In genomic region chr5:136563489-136563888, GRCh38 we compare ENCODE assay signal across 22 cellular contexts.
DNase-seq lines count a peak whose midpoint lies in the region; ATAC-seq, FAIRE-seq and TF ChIP-seq lines count a peak whose summit lies in the region.
"Had no signal": no experiment of that assay in that cellular context is flagged by ENCODE, and none has a peak within 500 bp of the region (broad histone marks: within the 10 kb centered on the region; RNA-seq: fewer than 3 reads in every experiment).

No MANE protein-coding gene starts in this region.

- H3K27me3 ChIP-seq in H1 (replicated peaks in 1 of 4; ENCODE audit: control insufficient read depth in 3 of 4, extremely low read depth in 1 of 4, insufficient read depth in 3 of 4, low read length in 3 of 4), result no peaks in the 10 kb centered on the region
- H3K27me3 ChIP-seq in naive thymus-derived CD4-positive, alpha-beta T cell (ENCODE audit: control insufficient read depth in 2 of 2, insufficient read depth in 2 of 2, low read length in 2 of 2), result no peaks in the 10 kb centered on the region

- ATAC-seq in naive thymus-derived CD4-positive, alpha-beta T cell, result peak; percentile 24
- ATAC-seq in activated naive CD8-positive, alpha-beta T cell treated with anti-CD3 and anti-CD28 coated beads, Interleukin-2, amount 50 U/mL, for 24 hours, result no peak
- ATAC-seq: Right ventricle myocardium inferior had no signal

- H3K23me2 ChIP-seq in H1 (ENCODE audit: low read depth, low read length), result no peaks in the 10 kb centered on the region

- H3K27ac Mint-ChIP-seq in naive thymus-derived CD4-positive, alpha-beta T cell, result no peak overlapping the region
- H3K27ac Mint-ChIP-seq in activated naive CD8-positive, alpha-beta T cell treated with anti-CD3 and anti-CD28 coated beads, Interleukin-2, amount 50 U/mL, for 24 hours, result no peak overlapping the region
- H3K27ac Mint-ChIP-seq: CD14-positive monocyte, IgD-negative memory B cell had no signal

- no peak overlapping the region for H2BK15ac ChIP-seq in H1 (ENCODE audit: low read length)

- H4K8ac ChIP-seq in H1 (ENCODE audit: extremely low read depth, insufficient read depth, low read length), result no peak overlapping the region

- intact Hi-C loops in naive thymus-derived CD4-positive, alpha-beta T cell (cut with micrococcal nuclease), result no loop called here

- peak overlapping the region; percentile 96; the same call in 1 of the 2 replicates for H2BK5ac ChIP-seq in H1 (ENCODE audit: low read depth, low read length)

- no peak for TF ChIP-seq POLR2A in H1 (IDR thresholded peaks at IDR 0.05; ENCODE audit: control extremely low read depth in 1 of 2, low read depth in 2 of 2, low read length in 2 of 2)

- POLR2A ChIA-PET in H1 (lab: Charles Lee; ENCODE audit: partially characterized antibody), result no interaction called here
- POLR2A ChIA-PET in naive thymus-derived CD4-positive, alpha-beta T cell (lab: Charles Lee), result no interaction called here

- TF ChIP-seq RAD21 in H1 (IDR thresholded peaks at IDR 0.05 in 1 of 2, conservative IDR thresholded peaks at IDR 0.05 in 1 of 2; ENCODE audit: low read depth in 2 of 2, low read length in 2 of 2), result no peak

- H2AK5ac ChIP-seq in H1 (ENCODE audit: low read depth, low read length), result 0 out of 2 replicates have a peak overlapping the region, but pooled peaks have one; percentile 53

- no peak overlapping the region for H3K23ac ChIP-seq in H1 (ENCODE audit: insufficient read length)

- H3K79me2 ChIP-seq in H1 (ENCODE audit: control insufficient read depth in 1 of 2, insufficient read depth in 2 of 2, low read length in 2 of 2), result no peaks in the 10 kb centered on the region

- no peaks in the 10 kb centered on the region for H3K4me1 Mint-ChIP-seq in naive thymus-derived CD4-positive, alpha-beta T cell
- H3K4me1 Mint-ChIP-seq in activated naive CD8-positive, alpha-beta T cell treated with anti-CD3 and anti-CD28 coated beads, Interleukin-2, amount 50 U/mL, for 24 hours, result peaks cover 2% of the 10 kb centered on the region
- H3K4me1 Mint-ChIP-seq: IgD-negative memory B cell had no signal

- H3K4me3 ChIP-seq in H1 (ENCODE audit: extremely low read depth in 1 of 4, insufficient read depth in 2 of 4, low read depth in 3 of 4, low read length in 4 of 4), result no peak overlapping the region
- H3K4me3 ChIP-seq in naive thymus-derived CD4-positive, alpha-beta T cell (ENCODE audit: low read length), result no peak overlapping the region
- H3K4me3 ChIP-seq: MG63 had no signal

- H3K27ac ChIP-seq in H1 (ENCODE audit: low read depth, low read length), result no peak overlapping the region
- H3K27ac ChIP-seq in naive thymus-derived CD4-positive, alpha-beta T cell (ENCODE audit: low read depth, low read length), result no peak overlapping the region
- H3K27ac ChIP-seq: 22Rv1 had no signal

- H2BK20ac ChIP-seq in H1 (ENCODE audit: low read length), result peak overlapping the region; percentile 43

- no peak for TF ChIP-seq EP300 in H1 (IDR thresholded peaks at IDR 0.05; ENCODE audit: borderline replicate concordance in 1 of 2, low read depth in 2 of 2, low read length in 2 of 2)

- H3K56ac ChIP-seq in H1 (replicated peaks; ENCODE audit: insufficient read length, low read depth, low read length), result no peak overlapping the region

- peaks cover 0 to 29% (median 6%) of the 10 kb centered on the region in 11 donors for H3K9me3 Mint-ChIP-seq in naive thymus-derived CD4-positive, alpha-beta T cell
- peaks cover 6% of the 10 kb centered on the region for H3K9me3 Mint-ChIP-seq in activated naive CD8-positive, alpha-beta T cell treated with anti-CD3 and anti-CD28 coated beads, Interleukin-2, amount 50 U/mL, for 24 hours

- no peaks in the 10 kb centered on the region for H4K20me1 ChIP-seq in H1 (replicated peaks in 1 of 2; ENCODE audit: control insufficient read depth in 1 of 2, insufficient read depth in 2 of 2, low read length in 2 of 2)

- no peaks in the 10 kb centered on the region for H3K36me3 ChIP-seq in H1 (ENCODE audit: control insufficient read depth in 2 of 4, insufficient read depth in 4 of 4, low read length in 3 of 4)
- H3K36me3 ChIP-seq in naive thymus-derived CD4-positive, alpha-beta T cell (ENCODE audit: control insufficient read depth in 2 of 3, insufficient read depth in 3 of 3, low read length in 3 of 3), result no peaks in the 10 kb centered on the region
- H3K36me3 ChIP-seq: MG63 had no signal

- H3K27me3 Mint-ChIP-seq in naive thymus-derived CD4-positive, alpha-beta T cell, result no peaks in the 10 kb centered on the region
- H3K27me3 Mint-ChIP-seq in activated naive CD8-positive, alpha-beta T cell treated with anti-CD3 and anti-CD28 coated beads, Interleukin-2, amount 50 U/mL, for 24 hours, result no peaks in the 10 kb centered on the region
- H3K27me3 Mint-ChIP-seq: IgD-negative memory B cell had no signal

- H3K4ac ChIP-seq in H1 (replicated peaks; ENCODE audit: insufficient read length, low read depth, low read length), result peak overlapping the region; percentile 90

- peaks cover 0 to 7% (median 0%) of the 10 kb centered on the region in 4 experiments; a peak in 3 of 7 replicates for H3K4me1 ChIP-seq in H1 (replicated peaks in 1 of 4; ENCODE audit: control insufficient read depth in 3 of 4, insufficient read depth in 4 of 4, low read length in 3 of 4)
- peaks cover 0 to 19% of the 10 kb centered on the region in 2 donors for H3K4me1 ChIP-seq in naive thymus-derived CD4-positive, alpha-beta T cell (ENCODE audit: control insufficient read depth in 2 of 2, insufficient read depth in 2 of 2, low read length in 2 of 2)

- H4K91ac ChIP-seq in H1 (replicated peaks; ENCODE audit: insufficient read length, low read length), result peak overlapping the region; percentile 41

- no peak overlapping the region for H4K5ac ChIP-seq in H1 (ENCODE audit: insufficient read length, low read depth, low read length)

- H3K9ac ChIP-seq in H1 (replicated peaks in 1 of 4; ENCODE audit: extremely low read depth in 1 of 4, low read depth in 3 of 4, low read length in 3 of 4), result no peak overlapping the region

- H3K4me3 Mint-ChIP-seq in naive thymus-derived CD4-positive, alpha-beta T cell, result no peak overlapping the region
- no peak overlapping the region for H3K4me3 Mint-ChIP-seq in activated naive CD8-positive, alpha-beta T cell treated with anti-CD3 and anti-CD28 coated beads, Interleukin-2, amount 50 U/mL, for 24 hours
- H3K4me3 Mint-ChIP-seq: CD14-positive monocyte, IgD-negative memory B cell had no signal

- no peak overlapping the region for H3K14ac ChIP-seq in H1 (ENCODE audit: insufficient read length)

- H3K36me3 Mint-ChIP-seq in naive thymus-derived CD4-positive, alpha-beta T cell, result peaks cover 0 to 4% (median 0%) of the 10 kb centered on the region in 5 donors
- no peaks in the 10 kb centered on the region for H3K36me3 Mint-ChIP-seq in activated naive CD8-positive, alpha-beta T cell treated with anti-CD3 and anti-CD28 coated beads, Interleukin-2, amount 50 U/mL, for 24 hours (ENCODE audit: low read depth)
- H3K36me3 Mint-ChIP-seq: CD14-positive monocyte, IgD-negative memory B cell had no signal

- peak overlapping the region; percentile 62 for H2BK120ac ChIP-seq in H1 (replicated peaks; ENCODE audit: low read depth, low read length)

- no peak overlapping the region for H3K4me2 ChIP-seq in H1 (ENCODE audit: insufficient read depth in 1 of 2, low read depth in 2 of 2, low read length in 2 of 2)

- CTCF ChIA-PET in H1 (lab: Charles Lee; ENCODE audit: partially characterized antibody), result interaction anchor here (1.0 kb wide), 1 partner anchor 80 kb away, joined by 3 read pairs; no protein-coding TSS in a partner anchor
- CTCF ChIA-PET in naive thymus-derived CD4-positive, alpha-beta T cell (lab: Charles Lee), result no interaction called here

- no peak for FAIRE-seq in H1 (lab: Jason Lieb, UNC)
- FAIRE-seq: RCC 7860 had no signal

- H3K79me1 ChIP-seq in H1 (ENCODE audit: low read depth, low read length), result no peaks in the 10 kb centered on the region

- 84% methylated on average over 6 of the region's 6 CpGs; no CpG with 5 or more reads in 1 of the 2 experiments for WGBS in H1 (ENCODE audit: extremely low coverage in 1 of 2, insufficient coverage in 1 of 2, insufficient read length in 1 of 2, insufficient replicate concordance in 2 of 2, low coverage in 1 of 2, low lambda C conversion rate in 2 of 2, missing lambda C conversion rate in 1 of 2), 2 experiments

- H2BK12ac ChIP-seq in H1 (ENCODE audit: low read depth, low read length), result no peak overlapping the region

- no peak for TF ChIP-seq CTCF in H1 (IDR thresholded peaks at IDR 0.05; ENCODE audit: control extremely low read depth in 1 of 3, insufficient read depth in 1 of 3, low read depth in 1 of 3, low read length in 3 of 3)

- no peaks in the 10 kb centered on the region; a peak in 1 of 4 replicates for H3K9me3 ChIP-seq in H1 (ENCODE audit: insufficient read depth in 2 of 2, low read depth in 1 of 2, low read length in 1 of 2)
- H3K9me3 ChIP-seq in naive thymus-derived CD4-positive, alpha-beta T cell (ENCODE audit: control insufficient read depth in 2 of 3, low read length in 3 of 3), result no peaks in the 10 kb centered on the region

- no peak overlapping the region for H2AFZ ChIP-seq in H1 (ENCODE audit: low read length)

- DNase-seq in DMS153 (lab: John Stamatoyannopoulos, UW), result peak; percentile 2
- no peak for DNase-seq in DMS153 treated with DMSO at 0.1 percent for 48 hours (lab: John Stamatoyannopoulos, UW; ENCODE audit: unreplicated experiment)
- DNase-seq in NCI-H82 treated with DMSO at 0.1 percent for 48 hours (lab: John Stamatoyannopoulos, UW; ENCODE audit: unreplicated experiment), result peak; percentile 77
- no peak for DNase-seq in H1 (ENCODE audit: low read depth in 1 of 2, low spot score in 2 of 2)
- DNase-seq in naive thymus-derived CD4-positive, alpha-beta T cell, result no peak
- no peak for DNase-seq in activated naive CD8-positive, alpha-beta T cell treated with anti-CD3 and anti-CD28 coated beads, Interleukin-2, amount 50 U/mL, for 24 hours
- no peak for DNase-seq in GM19240 (ENCODE audit: insufficient read length, low spot score)
- no peak for DNase-seq in NCI-H2029 treated with DMSO at 0.1 percent for 48 hours (lab: John Stamatoyannopoulos, UW)
- DNase-seq: DMS79, GOT3, Kasumi-1, MG63, NCI-H1048, NCI-H1436, NCI-H1930, NCI-H2171, NCI-H526 treated with DMSO at 0.1 percent for 48 hours had no signal

- no peak overlapping the region for H3K18ac ChIP-seq in H1 (ENCODE audit: extremely low read depth, low read length)

TF ChIP-seq in H1, 55 proteins besides CTCF, POLR2A, EP300 and RAD21 (continues in another document):
- TF ChIP-seq KDM1A (IDR thresholded peaks at IDR 0.05; ENCODE audit: borderline replicate concordance, low read length) (peak; percentile 78; the same call in 1 of the 2 replicates), SP1 (IDR thresholded peaks at IDR 0.05; ENCODE audit: low read depth, low read length) (no peak), BRCA1 (IDR thresholded peaks at IDR 0.05; ENCODE audit: low read depth, low read length) (no peak), KDM5A (IDR thresholded peaks at IDR 0.05; ENCODE audit: low read length) (no peak), RXRA (IDR thresholded peaks at IDR 0.05; ENCODE audit: insufficient read depth, low read depth, low read length) (no peak), CEBPB (IDR thresholded peaks at IDR 0.05; ENCODE audit: low read depth, low read length) (no peak)
- TF ChIP-seq, protein P1, sequence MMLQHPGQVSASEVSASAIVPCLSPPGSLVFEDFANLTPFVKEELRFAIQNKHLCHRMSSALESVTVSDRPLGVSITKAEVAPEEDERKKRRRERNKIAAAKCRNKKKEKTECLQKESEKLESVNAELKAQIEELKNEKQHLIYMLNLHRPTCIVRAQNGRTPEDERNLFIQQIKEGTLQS (IDR thresholded peaks at IDR 0.05; ENCODE audit: insufficient read depth, low read depth, low read length), result no peak

Comparison
In these comparisons a context has a peak if more than half of its experiments do, and no peak if none do; other contexts are left out.
1. DNase-seq: peak in DMS153 (single experiment) and NCI-H82 treated with DMSO at 0.1 percent for 48 hours (single experiment); none in DMS153 treated with DMSO at 0.1 percent for 48 hours (single experiment), H1 (0 of 2), naive thymus-derived CD4-positive, alpha-beta T cell (0 of 9), activated naive CD8-positive, alpha-beta T cell treated with anti-CD3 and anti-CD28 coated beads, Interleukin-2, amount 50 U/mL, for 24 hours (single experiment), GM19240 (single experiment) and NCI-H2029 treated with DMSO at 0.1 percent for 48 hours (single experiment).